9 cellular contexts compared by ENCODE assay signal in genomic region chr22:45608763-45609180, GRCh38.
A peak's percentile ranks its signal among the peaks of the same experiment; 100 is the strongest.
DNase-seq lines count a peak whose midpoint lies in the region; ATAC-seq, FAIRE-seq and TF ChIP-seq lines count a peak whose summit lies in the region.
"Had no signal": no experiment of that assay in that cellular context is flagged by ENCODE, and none has a peak within 500 bp of the region (broad histone marks: within the 10 kb centered on the region; RNA-seq: fewer than 3 reads in every experiment).

No MANE protein-coding gene starts in this region.

- DNase-seq in activated gamma-delta T cell treated with Interleukin-2 at 50 U/mL for 16 hours: peak; percentile 16
- no peak for DNase-seq in activated gamma-delta T cell (lab: John Stamatoyannopoulos, UW)
- peak; percentile 62 for DNase-seq in epithelial cell of prostate (ENCODE audit: low read depth, low spot score)
- DNase-seq in stimulated activated naive CD8-positive, alpha-beta T cell treated with anti-CD3 and anti-CD28 coated beads, Interleukin-15, amount 100 ng/mL, for 72 hours: peak; percentile 21 to 24
- no peak for DNase-seq in small intestine
- no peak for DNase-seq in activated effector memory CD4-positive, alpha-beta T cell treated with anti-CD3 and anti-CD28 coated beads, Interleukin-2, amount 50 U/mL, for 16 hours
- no peak for DNase-seq in H7

- H3K4me3 ChIP-seq in small intestine (ENCODE audit: low read depth in 1 of 2, low read length in 2 of 2): no peak overlapping the region
- no peak overlapping the region for H3K4me3 ChIP-seq in H7 (ENCODE audit: insufficient read depth, low read depth, low read length)

- no peaks in the 10 kb centered on the region for H3K9me3 ChIP-seq in small intestine (ENCODE audit: control insufficient read depth, low read depth)

- WGBS in small intestine, 3 donors: 66 to 79% (median 72%) methylated on average over 8 of the region's 8 CpGs

- H3K27ac Mint-ChIP-seq in stimulated activated naive CD8-positive, alpha-beta T cell treated with anti-CD3 and anti-CD28 coated beads, Interleukin-15, amount 100 ng/mL, for 72 hours: peak overlapping the region; percentile 74 to 89

- peaks cover 0 to 2% of the 10 kb centered on the region in 2 donors for H3K4me1 ChIP-seq in small intestine (ENCODE audit: control insufficient read depth in 2 of 2, insufficient read depth in 1 of 2, low read depth in 1 of 2, low read length in 1 of 2)

- no peaks in the 10 kb centered on the region for H3K9me3 Mint-ChIP-seq in stimulated activated naive CD8-positive, alpha-beta T cell treated with anti-CD3 and anti-CD28 coated beads, Interleukin-15, amount 100 ng/mL, for 72 hours

- no peak for FAIRE-seq in small intestine (lab: Jason Lieb, UNC)

- H3K4me1 Mint-ChIP-seq in stimulated activated naive CD8-positive, alpha-beta T cell treated with anti-CD3 and anti-CD28 coated beads, Interleukin-15, amount 100 ng/mL, for 72 hours: peaks cover 21% of the 10 kb centered on the region

- H3K27me3 Mint-ChIP-seq in stimulated activated naive CD8-positive, alpha-beta T cell treated with anti-CD3 and anti-CD28 coated beads, Interleukin-15, amount 100 ng/mL, for 72 hours: no peaks in the 10 kb centered on the region

- H3K27ac ChIP-seq in epithelial cell of prostate (peak overlapping the region; percentile 71), small intestine (ENCODE audit: low read depth in 1 of 2, low read length in 1 of 2) (no peak overlapping the region)
- H3K27ac ChIP-seq: KMS-11 had no signal

- H3K4me3 Mint-ChIP-seq in stimulated activated naive CD8-positive, alpha-beta T cell treated with anti-CD3 and anti-CD28 coated beads, Interleukin-15, amount 100 ng/mL, for 72 hours: peak overlapping the region; percentile 12 to 47

- H3K27me3 ChIP-seq in small intestine (ENCODE audit: control insufficient read depth in 2 of 2, insufficient read depth in 2 of 2, low read length in 2 of 2) (peaks cover 0 to 4% of the 10 kb centered on the region in 2 donors), H7 (ENCODE audit: control insufficient read depth, insufficient read depth, low read length) (no peaks in the 10 kb centered on the region)

- no peaks in the 10 kb centered on the region for H3K36me3 ChIP-seq in small intestine (ENCODE audit: control insufficient read depth in 2 of 2, insufficient read depth in 2 of 2, low read length in 2 of 2)
- no peaks in the 10 kb centered on the region for H3K36me3 ChIP-seq in H7 (replicated peaks; ENCODE audit: control insufficient read depth, insufficient read depth, low read length)

- peak; percentile 89 for ATAC-seq in SK-N-SH treated with all-trans-retinoic acid at 6 μM for 48 hours
- ATAC-seq in stimulated activated naive CD8-positive, alpha-beta T cell treated with anti-CD3 and anti-CD28 coated beads, Interleukin-15, amount 100 ng/mL, for 72 hours: peak; percentile 87

TF ChIP-seq in SK-N-SH treated with all-trans-retinoic acid at 6 μM for 48 hours, 23 proteins besides CTCF, POLR2A, EP300 and RAD21:
- TF ChIP-seq ZNF565 (CRISPR knock-in tag; conservative IDR thresholded peaks at IDR 0.05; ENCODE audit: low read depth) (no peak), CSDC2 (CRISPR knock-in tag; IDR thresholded peaks at IDR 0.05) (no peak), PPARA (CRISPR knock-in tag; IDR thresholded peaks at IDR 0.05; ENCODE audit: borderline replicate concordance) (no peak), SNAI2 (CRISPR knock-in tag; IDR thresholded peaks at IDR 0.05) (no peak)
- TF ChIP-seq, protein P1, sequence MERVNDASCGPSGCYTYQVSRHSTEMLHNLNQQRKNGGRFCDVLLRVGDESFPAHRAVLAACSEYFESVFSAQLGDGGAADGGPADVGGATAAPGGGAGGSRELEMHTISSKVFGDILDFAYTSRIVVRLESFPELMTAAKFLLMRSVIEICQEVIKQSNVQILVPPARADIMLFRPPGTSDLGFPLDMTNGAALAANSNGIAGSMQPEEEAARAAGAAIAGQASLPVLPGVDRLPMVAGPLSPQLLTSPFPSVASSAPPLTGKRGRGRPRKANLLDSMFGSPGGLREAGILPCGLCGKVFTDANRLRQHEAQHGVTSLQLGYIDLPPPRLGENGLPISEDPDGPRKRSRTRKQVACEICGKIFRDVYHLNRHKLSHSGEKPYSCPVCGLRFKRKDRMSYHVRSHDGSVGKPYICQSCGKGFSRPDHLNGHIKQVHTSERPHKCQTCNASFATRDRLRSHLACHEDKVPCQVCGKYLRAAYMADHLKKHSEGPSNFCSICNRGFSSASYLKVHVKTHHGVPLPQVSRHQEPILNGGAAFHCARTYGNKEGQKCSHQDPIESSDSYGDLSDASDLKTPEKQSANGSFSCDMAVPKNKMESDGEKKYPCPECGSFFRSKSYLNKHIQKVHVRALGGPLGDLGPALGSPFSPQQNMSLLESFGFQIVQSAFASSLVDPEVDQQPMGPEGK (CRISPR knock-in tag; IDR thresholded peaks at IDR 0.05; ENCODE audit: borderline replicate concordance): no peak

Comparison
In these comparisons a context has a peak if more than half of its experiments do, and no peak if none do; other contexts are left out.
1. DNase-seq: peak in activated gamma-delta T cell treated with Interleukin-2 at 50 U/mL for 16 hours (single experiment), epithelial cell of prostate (single experiment) and stimulated activated naive CD8-positive, alpha-beta T cell treated with anti-CD3 and anti-CD28 coated beads, Interleukin-15, amount 100 ng/mL, for 72 hours (2 of 2); none in activated gamma-delta T cell (single experiment), small intestine (single experiment), activated effector memory CD4-positive, alpha-beta T cell treated with anti-CD3 and anti-CD28 coated beads, Interleukin-2, amount 50 U/mL, for 16 hours (single experiment) and H7 (single experiment).